14 cellular contexts compared by ENCODE assay signal in the genomic region with DNA sequence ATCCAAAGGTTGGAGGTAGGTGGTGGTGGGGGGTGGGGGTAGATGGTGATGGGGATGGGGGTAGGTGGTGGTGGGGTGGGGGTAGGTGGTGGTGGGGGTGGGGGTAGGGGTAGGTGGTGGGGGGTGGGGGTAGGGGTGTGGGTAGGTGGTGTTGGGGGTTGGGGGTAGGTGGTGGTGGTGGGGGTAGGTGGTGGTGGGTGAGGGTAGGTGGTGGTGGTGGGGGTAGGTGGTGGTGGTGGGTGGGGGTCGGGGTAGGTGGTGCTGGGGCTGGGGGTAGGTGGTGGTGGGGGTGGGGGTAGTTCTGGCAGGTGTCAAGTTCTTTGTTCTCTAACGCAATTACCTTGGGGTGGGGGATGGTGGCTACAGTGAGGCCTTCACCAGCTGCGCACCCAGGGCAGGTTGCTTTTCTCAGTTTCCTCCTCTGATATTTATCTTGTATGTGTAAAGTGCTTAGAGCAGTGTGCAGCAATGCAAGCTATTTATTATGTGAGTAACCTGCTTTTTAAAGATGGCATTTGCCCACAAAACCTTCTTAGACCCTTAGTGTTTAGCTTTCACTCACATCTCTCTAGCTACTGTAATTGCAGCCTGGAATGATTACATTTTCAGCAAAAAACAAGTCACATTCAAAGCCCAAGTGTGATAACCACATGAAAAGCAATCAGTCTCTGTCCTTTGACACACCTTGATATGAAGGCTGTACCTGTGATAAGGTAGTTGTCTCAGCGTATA. TPM values are rescaled to one million over a fixed set of nuclear protein-coding genes. Genes with fewer than 3 reads are reported as not detected.
DNase-seq lines count a peak whose midpoint lies in the region; ATAC-seq and TF ChIP-seq lines count a peak whose summit lies in the region.
"Had no signal": no experiment of that assay in that cellular context is flagged by ENCODE, and none has a peak within 500 bp of the region (broad histone marks: within the 10 kb centered on the region; RNA-seq: fewer than 3 reads in every experiment).

No MANE protein-coding gene starts in this region.

- H3K27me3 ChIP-seq in Loucy (ENCODE audit: insufficient read depth, low read length, poor library complexity, severe bottlenecking), result no peaks in the 10 kb centered on the region
- H3K27me3 ChIP-seq in neural cell (ENCODE audit: insufficient read depth, low read depth, low read length), result no peaks in the 10 kb centered on the region

- H3K27ac Mint-ChIP-seq in activated CD4-positive, alpha-beta T cell treated with anti-CD3 and anti-CD28 coated beads for 36 hours, result peak overlapping the region; percentile 22
- H3K27ac Mint-ChIP-seq in activated CD8-positive, alpha-beta T cell treated with anti-CD3 and anti-CD28 coated beads, Interleukin-2, amount 10 ng/mL, durations not matched to agents 7 days and 5 days, result peak overlapping the region; percentile 44

- H3F3A ChIP-seq in Loucy (ENCODE audit: low read depth), result peaks cover 3% of the 10 kb centered on the region; the same call in 1 of the 2 replicates
- no peaks in the 10 kb centered on the region for H3F3A ChIP-seq in neural cell (ENCODE audit: insufficient read depth, low read length, poor library complexity, severe bottlenecking)

- no peak for TF ChIP-seq CTCF in Loucy (conservative IDR thresholded peaks at IDR 0.05; ENCODE audit: low read length)
- TF ChIP-seq CTCF in neural cell (IDR thresholded peaks at IDR 0.05; ENCODE audit: poor library complexity, severe bottlenecking), result no peak

- ATAC-seq in activated CD4-positive, alpha-beta T cell treated with anti-CD3 and anti-CD28 coated beads for 36 hours, result peak; percentile 77
- ATAC-seq in activated CD8-positive, alpha-beta T cell treated with anti-CD3 and anti-CD28 coated beads, Interleukin-2, amount 10 ng/mL, durations not matched to agents 7 days and 5 days, result peak; percentile 37
- ATAC-seq in GM18511 (IDR thresholded peaks at IDR 0.05; ENCODE audit: unreplicated experiment), result no peak
- ATAC-seq in HG02571 (IDR thresholded peaks at IDR 0.05; ENCODE audit: unreplicated experiment), result no peak

- no peaks in the 10 kb centered on the region for H3K36me3 ChIP-seq in Loucy (ENCODE audit: insufficient read depth, low read length)
- H3K36me3 ChIP-seq in neural cell (ENCODE audit: insufficient read depth, low read length), result no peaks in the 10 kb centered on the region
- H3K36me3 ChIP-seq: neutrophil had no signal

- H3K4me1 ChIP-seq in Loucy (ENCODE audit: insufficient read depth, low read length, poor library complexity, severe bottlenecking), result peaks cover 35% of the 10 kb centered on the region

- peaks cover 57% of the 10 kb centered on the region for H3K4me1 Mint-ChIP-seq in activated CD4-positive, alpha-beta T cell treated with anti-CD3 and anti-CD28 coated beads for 36 hours
- H3K4me1 Mint-ChIP-seq in activated CD8-positive, alpha-beta T cell treated with anti-CD3 and anti-CD28 coated beads, Interleukin-2, amount 10 ng/mL, durations not matched to agents 7 days and 5 days (ENCODE audit: low read depth), result peaks cover 30% of the 10 kb centered on the region

- peak overlapping the region; percentile 15 for H3K4me2 ChIP-seq in Loucy (ENCODE audit: low read depth, low read length, poor library complexity, severe bottlenecking)
- H3K4me2 ChIP-seq in neural cell (ENCODE audit: low read length), result no peak overlapping the region

- H3K9me3 ChIP-seq in Loucy (ENCODE audit: insufficient read depth, low read depth, low read length), result no peaks in the 10 kb centered on the region
- H3K9me3 ChIP-seq in neural cell (ENCODE audit: low read length), result no peaks in the 10 kb centered on the region
- H3K9me3 ChIP-seq: neutrophil had no signal

- TF ChIP-seq RAD21 in neural cell (conservative IDR thresholded peaks at IDR 0.05), result no peak

- H3K9ac ChIP-seq in Loucy (ENCODE audit: low read depth, low read length, poor library complexity, severe bottlenecking) (peak overlapping the region; percentile 21), neural cell (ENCODE audit: low read length) (no peak overlapping the region)

- H3K9me2 ChIP-seq in Loucy (replicated peaks; ENCODE audit: low read depth, low read length), result no peaks in the 10 kb centered on the region
- H3K9me2 ChIP-seq in neural cell (ENCODE audit: insufficient read depth, low read length), result no peaks in the 10 kb centered on the region

- DNase-seq in activated CD4-positive, alpha-beta T cell treated with anti-CD3 and anti-CD28 coated beads for 36 hours, result peak; percentile 64
- DNase-seq in activated CD4-positive, alpha-beta T cell treated with anti-CD3 and anti-CD28 coated beads for 1 hour, result no peak
- DNase-seq in activated CD8-positive, alpha-beta T cell treated with anti-CD3 and anti-CD28 coated beads, Interleukin-2, amount 10 ng/mL, durations not matched to agents 7 days and 5 days, result no peak
- DNase-seq in NCI-H446 treated with DMSO at 0.1 percent for 48 hours (lab: John Stamatoyannopoulos, UW), result no peak
- DNase-seq: DMS79; HCEC 1CT; hypothalamus; NCI-H1694; stimulated activated CD4-positive, alpha-beta T cell treated with anti-CD3 and anti-CD28 coated beads, Interleukin-12 subunit alpha, Interleukin-12 subunit beta, amount 100 ng/mL, for 4 hours had no signal

- intact Hi-C loops in activated CD4-positive, alpha-beta T cell treated with anti-CD3 and anti-CD28 coated beads for 36 hours (cut with DNase I, micrococcal nuclease), result no loop called here

- H3K27me3 Mint-ChIP-seq in activated CD4-positive, alpha-beta T cell treated with anti-CD3 and anti-CD28 coated beads for 36 hours, result no peaks in the 10 kb centered on the region
- no peaks in the 10 kb centered on the region for H3K27me3 Mint-ChIP-seq in activated CD8-positive, alpha-beta T cell treated with anti-CD3 and anti-CD28 coated beads, Interleukin-2, amount 10 ng/mL, durations not matched to agents 7 days and 5 days (ENCODE audit: low read depth)

- H3K79me2 ChIP-seq in Loucy (ENCODE audit: insufficient read depth, low read length) (no peaks in the 10 kb centered on the region), neural cell (replicated peaks; ENCODE audit: insufficient read depth, low read length) (no peaks in the 10 kb centered on the region)

- H3K4me3 ChIP-seq in Loucy (ENCODE audit: low read length, poor library complexity, severe bottlenecking), result no peak overlapping the region
- H3K4me3 ChIP-seq in neural cell (ENCODE audit: low read length), result no peak overlapping the region

- no peaks in the 10 kb centered on the region for H3K9me3 Mint-ChIP-seq in activated CD4-positive, alpha-beta T cell treated with anti-CD3 and anti-CD28 coated beads for 36 hours (ENCODE audit: low read depth)
- no peaks in the 10 kb centered on the region for H3K9me3 Mint-ChIP-seq in activated CD8-positive, alpha-beta T cell treated with anti-CD3 and anti-CD28 coated beads, Interleukin-2, amount 10 ng/mL, durations not matched to agents 7 days and 5 days (ENCODE audit: insufficient read depth)

- H3K36me3 Mint-ChIP-seq in activated CD4-positive, alpha-beta T cell treated with anti-CD3 and anti-CD28 coated beads for 36 hours (ENCODE audit: low read depth), result no peaks in the 10 kb centered on the region
- H3K36me3 Mint-ChIP-seq in activated CD8-positive, alpha-beta T cell treated with anti-CD3 and anti-CD28 coated beads, Interleukin-2, amount 10 ng/mL, durations not matched to agents 7 days and 5 days (ENCODE audit: low read depth), result no peaks in the 10 kb centered on the region

- no peak overlapping the region for H3K27ac ChIP-seq in neural cell (ENCODE audit: low read length)
- H3K27ac ChIP-seq: neutrophil had no signal

- peak; percentile 12 for TF ChIP-seq EP300 in neural cell (conservative IDR thresholded peaks at IDR 0.05; ENCODE audit: poor library complexity, severe bottlenecking)

- no peak overlapping the region for H3K4me3 Mint-ChIP-seq in activated CD4-positive, alpha-beta T cell treated with anti-CD3 and anti-CD28 coated beads for 36 hours
- H3K4me3 Mint-ChIP-seq in activated CD8-positive, alpha-beta T cell treated with anti-CD3 and anti-CD28 coated beads, Interleukin-2, amount 10 ng/mL, durations not matched to agents 7 days and 5 days, result no peak overlapping the region

- no peaks in the 10 kb centered on the region for H4K20me1 ChIP-seq in Loucy (ENCODE audit: insufficient read depth, low read length, poor library complexity, severe bottlenecking)
- H4K20me1 ChIP-seq in neural cell (ENCODE audit: insufficient read depth), result no peaks in the 10 kb centered on the region

- POLR2A ChIA-PET in activated CD4-positive, alpha-beta T cell treated with anti-CD3 and anti-CD28 coated beads for 36 hours (lab: Charles Lee), result interaction anchor here (0.6 to 1.3 kb wide), 3 partner anchors 13 to 1014 kb away, joined by 3 to 7 read pairs (median 3); no protein-coding TSS in a partner anchor
- POLR2A ChIA-PET in activated CD8-positive, alpha-beta T cell treated with anti-CD3 and anti-CD28 coated beads, Interleukin-2, amount 10 ng/mL, durations not matched to agents 7 days and 5 days (lab: Charles Lee), result interaction anchor here (1.7 kb wide), 1 partner anchor 9 kb away, joined by 11 read pairs; no protein-coding TSS in a partner anchor

- no peak overlapping the region for H2AFZ ChIP-seq in Loucy (ENCODE audit: low read length)
- no peak overlapping the region for H2AFZ ChIP-seq in neural cell (ENCODE audit: low read depth, low read length)

- CTCF ChIA-PET in activated CD4-positive, alpha-beta T cell treated with anti-CD3 and anti-CD28 coated beads for 36 hours (lab: Charles Lee), result interaction anchor here (0.9 to 1.9 kb wide), 5 partner anchors 9 to 316 kb away, joined by 3 to 5 read pairs (median 5); no protein-coding TSS in a partner anchor
- CTCF ChIA-PET in activated CD8-positive, alpha-beta T cell treated with anti-CD3 and anti-CD28 coated beads, Interleukin-2, amount 10 ng/mL, durations not matched to agents 7 days and 5 days (lab: Charles Lee), result interaction anchor here (1.5 to 2.2 kb wide), 2 partner anchors 9 to 58 kb away, joined by 7 to 9 read pairs; no protein-coding TSS in a partner anchor

TF ChIP-seq in neural cell, 6 proteins besides CTCF, POLR2A, EP300 and RAD21 (continues in another document):
- TF ChIP-seq EZH2 (IDR thresholded peaks at IDR 0.05; ENCODE audit: borderline replicate concordance, insufficient read depth, low read length, poor library complexity, severe bottlenecking) (no peak), POLR2AphosphoS5 (IDR thresholded peaks at IDR 0.05) (no peak), MXI1 (conservative IDR thresholded peaks at IDR 0.05; ENCODE audit: poor library complexity, severe bottlenecking) (no peak)

RNA-seq across cellular contexts. Expression of a gene that starts 8.2 kb away (rescaled TPM):
- total RNA-seq in activated CD4-positive, alpha-beta T cell treated with anti-CD3 and anti-CD28 coated beads for 36 hours, result 10 to 100 TPM; 55.3 to 60.3 TPM
- total RNA-seq in activated CD8-positive, alpha-beta T cell treated with anti-CD3 and anti-CD28 coated beads, Interleukin-2, amount 10 ng/mL, durations not matched to agents 7 days and 5 days, result 10 to 100 TPM; 64.0 to 69.4 TPM
- polyA plus RNA-seq in neural cell, result 207 and 220 TPM in 2 replicates
- 35.5 and 45.4 TPM in 2 replicates for polyA minus RNA-seq in neural cell

Comparison
In these comparisons a context has a peak if more than half of its experiments do, and no peak if none do; other contexts are left out.
1. ATAC-seq: peak in activated CD4-positive, alpha-beta T cell treated with anti-CD3 and anti-CD28 coated beads for 36 hours (single experiment) and activated CD8-positive, alpha-beta T cell treated with anti-CD3 and anti-CD28 coated beads, Interleukin-2, amount 10 ng/mL, durations not matched to agents 7 days and 5 days (single experiment); none in GM18511 (single experiment) and HG02571 (single experiment).